In the genomic region with DNA sequence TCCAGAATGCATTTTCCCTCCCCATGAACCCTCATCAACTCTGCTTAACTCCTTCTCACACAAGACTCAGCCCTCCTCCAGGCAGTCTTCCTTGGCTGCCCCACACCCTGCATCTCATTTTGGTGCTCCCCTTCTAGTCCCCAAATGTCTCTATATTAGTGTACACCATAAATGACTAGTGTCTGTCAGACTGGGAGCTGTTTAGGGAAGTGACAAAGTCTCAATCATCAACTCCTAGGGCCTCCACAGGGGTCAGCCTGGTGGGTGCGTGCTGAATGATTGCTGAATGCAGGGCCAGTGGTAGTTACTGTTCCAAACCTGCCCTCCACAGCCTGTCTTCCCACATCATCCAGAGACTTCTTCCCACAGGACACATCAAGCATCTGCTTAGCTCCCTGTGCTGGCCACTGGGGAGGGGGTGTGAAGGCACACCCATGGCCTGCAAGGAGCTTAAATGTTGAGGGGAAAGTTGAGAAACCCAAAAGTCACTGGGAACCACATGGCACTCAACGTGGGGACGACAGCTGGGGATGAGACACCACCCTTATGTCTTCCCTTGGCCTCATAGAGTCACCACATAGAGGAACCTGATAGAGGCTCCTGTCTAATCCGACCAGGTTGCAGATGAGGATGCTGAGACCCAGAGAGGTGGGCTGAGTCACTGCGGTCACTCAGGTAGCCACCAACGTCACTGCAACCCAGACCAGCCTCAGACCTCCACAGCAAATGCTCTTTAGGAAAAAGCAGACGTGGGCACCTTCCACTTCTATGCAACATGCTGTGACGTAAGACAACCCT, we compare ENCODE assay signal across 1 cellular context.
TF ChIP-seq lines count a peak whose summit lies in the region.

No MANE protein-coding gene starts in this region.

TF ChIP-seq in GM12878, 131 proteins besides CTCF, POLR2A, EP300 and RAD21 (continued from another document and continues in another):
- TF ChIP-seq, protein P1, sequence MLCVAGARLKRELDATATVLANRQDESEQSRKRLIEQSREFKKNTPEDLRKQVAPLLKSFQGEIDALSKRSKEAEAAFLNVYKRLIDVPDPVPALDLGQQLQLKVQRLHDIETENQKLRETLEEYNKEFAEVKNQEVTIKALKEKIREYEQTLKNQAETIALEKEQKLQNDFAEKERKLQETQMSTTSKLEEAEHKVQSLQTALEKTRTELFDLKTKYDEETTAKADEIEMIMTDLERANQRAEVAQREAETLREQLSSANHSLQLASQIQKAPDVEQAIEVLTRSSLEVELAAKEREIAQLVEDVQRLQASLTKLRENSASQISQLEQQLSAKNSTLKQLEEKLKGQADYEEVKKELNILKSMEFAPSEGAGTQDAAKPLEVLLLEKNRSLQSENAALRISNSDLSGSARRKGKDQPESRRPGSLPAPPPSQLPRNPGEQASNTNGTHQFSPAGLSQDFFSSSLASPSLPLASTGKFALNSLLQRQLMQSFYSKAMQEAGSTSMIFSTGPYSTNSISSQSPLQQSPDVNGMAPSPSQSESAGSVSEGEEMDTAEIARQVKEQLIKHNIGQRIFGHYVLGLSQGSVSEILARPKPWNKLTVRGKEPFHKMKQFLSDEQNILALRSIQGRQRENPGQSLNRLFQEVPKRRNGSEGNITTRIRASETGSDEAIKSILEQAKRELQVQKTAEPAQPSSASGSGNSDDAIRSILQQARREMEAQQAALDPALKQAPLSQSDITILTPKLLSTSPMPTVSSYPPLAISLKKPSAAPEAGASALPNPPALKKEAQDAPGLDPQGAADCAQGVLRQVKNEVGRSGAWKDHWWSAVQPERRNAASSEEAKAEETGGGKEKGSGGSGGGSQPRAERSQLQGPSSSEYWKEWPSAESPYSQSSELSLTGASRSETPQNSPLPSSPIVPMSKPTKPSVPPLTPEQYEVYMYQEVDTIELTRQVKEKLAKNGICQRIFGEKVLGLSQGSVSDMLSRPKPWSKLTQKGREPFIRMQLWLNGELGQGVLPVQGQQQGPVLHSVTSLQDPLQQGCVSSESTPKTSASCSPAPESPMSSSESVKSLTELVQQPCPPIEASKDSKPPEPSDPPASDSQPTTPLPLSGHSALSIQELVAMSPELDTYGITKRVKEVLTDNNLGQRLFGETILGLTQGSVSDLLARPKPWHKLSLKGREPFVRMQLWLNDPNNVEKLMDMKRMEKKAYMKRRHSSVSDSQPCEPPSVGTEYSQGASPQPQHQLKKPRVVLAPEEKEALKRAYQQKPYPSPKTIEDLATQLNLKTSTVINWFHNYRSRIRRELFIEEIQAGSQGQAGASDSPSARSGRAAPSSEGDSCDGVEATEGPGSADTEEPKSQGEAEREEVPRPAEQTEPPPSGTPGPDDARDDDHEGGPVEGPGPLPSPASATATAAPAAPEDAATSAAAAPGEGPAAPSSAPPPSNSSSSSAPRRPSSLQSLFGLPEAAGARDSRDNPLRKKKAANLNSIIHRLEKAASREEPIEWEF (IDR thresholded peaks at IDR 0.05; ENCODE audit: insufficient replicate concordance, low read depth, low read length) = no peak
- TF ChIP-seq HCFC1 (IDR thresholded peaks at IDR 0.05; ENCODE audit: low read length) (no peak), ZNF622 (IDR thresholded peaks at IDR 0.05) (no peak), CEBPZ (IDR thresholded peaks at IDR 0.05; ENCODE audit: low read depth, low read length) (no peak), ATF3 (IDR thresholded peaks at IDR 0.05; ENCODE audit: borderline replicate concordance, extremely low read depth, low read depth, low read length) (no peak), CBX5 (IDR thresholded peaks at IDR 0.05; ENCODE audit: low read depth) (no peak), NFYA (IDR thresholded peaks at IDR 0.05; ENCODE audit: borderline replicate concordance, low read depth, low read length) (no peak), JUNB (IDR thresholded peaks at IDR 0.05) (peak; percentile 72), NBN (IDR thresholded peaks at IDR 0.05) (no peak), SIX5 (IDR thresholded peaks at IDR 0.05; ENCODE audit: low read depth, low read length, severe bottlenecking) (no peak), ETV6 (conservative IDR thresholded peaks at IDR 0.05 in 1 of 2, IDR thresholded peaks at IDR 0.05 in 1 of 2; ENCODE audit: borderline replicate concordance in 1 of 2, low read depth in 1 of 2) (0 out of 4 replicates have a peak, but pooled peaks of 1 of the 2 experiments have one; percentile 39), STAT1 (conservative IDR thresholded peaks at IDR 0.05) (no peak), PAX8 (IDR thresholded peaks at IDR 0.05) (no peak), POU2F2 (IDR thresholded peaks at IDR 0.05; ENCODE audit: borderline replicate concordance, low read depth, low read length) (no peak), SREBF1 (IDR thresholded peaks at IDR 0.05; ENCODE audit: low read length) (no peak), MEF2A (IDR thresholded peaks at IDR 0.05; ENCODE audit: insufficient read depth, low read depth, low read length) (peak; percentile 59; the same call in 1 of the 2 replicates), RELA (IDR thresholded peaks at IDR 0.05; ENCODE audit: borderline replicate concordance, partially characterized antibody) (no peak), BRCA1 (IDR thresholded peaks at IDR 0.05; ENCODE audit: low read depth, low read length) (no peak), NKRF (conservative IDR thresholded peaks at IDR 0.05) (no peak), FOXM1 (IDR thresholded peaks at IDR 0.05; ENCODE audit: low read depth, low read length) (no peak), CHD2 (IDR thresholded peaks at IDR 0.05; ENCODE audit: borderline replicate concordance, low read depth, low read length) (no peak), BHLHE40 (IDR thresholded peaks at IDR 0.05; ENCODE audit: borderline replicate concordance in 1 of 2, low read depth in 2 of 2, low read length in 1 of 2) (0 out of 4 replicates have a peak, but pooled peaks of 1 of the 2 experiments have one; percentile 10), CBFB (IDR thresholded peaks at IDR 0.05; ENCODE audit: low read depth) (0 out of 2 replicates have a peak, but pooled peaks have one; percentile 9), ZNF217 (IDR thresholded peaks at IDR 0.05) (peak; percentile 51; the same call in 1 of the 2 replicates), NFIC (IDR thresholded peaks at IDR 0.05; ENCODE audit: low read depth, low read length) (no peak), HDAC6 (IDR thresholded peaks at IDR 0.05; ENCODE audit: unreplicated experiment) (no peak), JUND (IDR thresholded peaks at IDR 0.05; ENCODE audit: low read depth, low read length) (no peak), KDM1A (IDR thresholded peaks at IDR 0.05; ENCODE audit: borderline replicate concordance) (no peak), RFX5 (IDR thresholded peaks at IDR 0.05; ENCODE audit: low read depth, low read length) (no peak)
- TF ChIP-seq, protein P2, sequence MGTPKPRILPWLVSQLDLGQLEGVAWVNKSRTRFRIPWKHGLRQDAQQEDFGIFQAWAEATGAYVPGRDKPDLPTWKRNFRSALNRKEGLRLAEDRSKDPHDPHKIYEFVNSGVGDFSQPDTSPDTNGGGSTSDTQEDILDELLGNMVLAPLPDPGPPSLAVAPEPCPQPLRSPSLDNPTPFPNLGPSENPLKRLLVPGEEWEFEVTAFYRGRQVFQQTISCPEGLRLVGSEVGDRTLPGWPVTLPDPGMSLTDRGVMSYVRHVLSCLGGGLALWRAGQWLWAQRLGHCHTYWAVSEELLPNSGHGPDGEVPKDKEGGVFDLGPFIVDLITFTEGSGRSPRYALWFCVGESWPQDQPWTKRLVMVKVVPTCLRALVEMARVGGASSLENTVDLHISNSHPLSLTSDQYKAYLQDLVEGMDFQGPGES (IDR thresholded peaks at IDR 0.05) = no peak
- TF ChIP-seq, protein P3, sequence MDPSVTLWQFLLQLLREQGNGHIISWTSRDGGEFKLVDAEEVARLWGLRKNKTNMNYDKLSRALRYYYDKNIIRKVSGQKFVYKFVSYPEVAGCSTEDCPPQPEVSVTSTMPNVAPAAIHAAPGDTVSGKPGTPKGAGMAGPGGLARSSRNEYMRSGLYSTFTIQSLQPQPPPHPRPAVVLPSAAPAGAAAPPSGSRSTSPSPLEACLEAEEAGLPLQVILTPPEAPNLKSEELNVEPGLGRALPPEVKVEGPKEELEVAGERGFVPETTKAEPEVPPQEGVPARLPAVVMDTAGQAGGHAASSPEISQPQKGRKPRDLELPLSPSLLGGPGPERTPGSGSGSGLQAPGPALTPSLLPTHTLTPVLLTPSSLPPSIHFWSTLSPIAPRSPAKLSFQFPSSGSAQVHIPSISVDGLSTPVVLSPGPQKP (IDR thresholded peaks at IDR 0.05; ENCODE audit: low read depth, low read length) = no peak
- TF ChIP-seq, protein P4, sequence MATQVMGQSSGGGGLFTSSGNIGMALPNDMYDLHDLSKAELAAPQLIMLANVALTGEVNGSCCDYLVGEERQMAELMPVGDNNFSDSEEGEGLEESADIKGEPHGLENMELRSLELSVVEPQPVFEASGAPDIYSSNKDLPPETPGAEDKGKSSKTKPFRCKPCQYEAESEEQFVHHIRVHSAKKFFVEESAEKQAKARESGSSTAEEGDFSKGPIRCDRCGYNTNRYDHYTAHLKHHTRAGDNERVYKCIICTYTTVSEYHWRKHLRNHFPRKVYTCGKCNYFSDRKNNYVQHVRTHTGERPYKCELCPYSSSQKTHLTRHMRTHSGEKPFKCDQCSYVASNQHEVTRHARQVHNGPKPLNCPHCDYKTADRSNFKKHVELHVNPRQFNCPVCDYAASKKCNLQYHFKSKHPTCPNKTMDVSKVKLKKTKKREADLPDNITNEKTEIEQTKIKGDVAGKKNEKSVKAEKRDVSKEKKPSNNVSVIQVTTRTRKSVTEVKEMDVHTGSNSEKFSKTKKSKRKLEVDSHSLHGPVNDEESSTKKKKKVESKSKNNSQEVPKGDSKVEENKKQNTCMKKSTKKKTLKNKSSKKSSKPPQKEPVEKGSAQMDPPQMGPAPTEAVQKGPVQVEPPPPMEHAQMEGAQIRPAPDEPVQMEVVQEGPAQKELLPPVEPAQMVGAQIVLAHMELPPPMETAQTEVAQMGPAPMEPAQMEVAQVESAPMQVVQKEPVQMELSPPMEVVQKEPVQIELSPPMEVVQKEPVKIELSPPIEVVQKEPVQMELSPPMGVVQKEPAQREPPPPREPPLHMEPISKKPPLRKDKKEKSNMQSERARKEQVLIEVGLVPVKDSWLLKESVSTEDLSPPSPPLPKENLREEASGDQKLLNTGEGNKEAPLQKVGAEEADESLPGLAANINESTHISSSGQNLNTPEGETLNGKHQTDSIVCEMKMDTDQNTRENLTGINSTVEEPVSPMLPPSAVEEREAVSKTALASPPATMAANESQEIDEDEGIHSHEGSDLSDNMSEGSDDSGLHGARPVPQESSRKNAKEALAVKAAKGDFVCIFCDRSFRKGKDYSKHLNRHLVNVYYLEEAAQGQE (IDR thresholded peaks at IDR 0.05; ENCODE audit: low read depth, low read length) = no peak
- TF ChIP-seq, protein P5, sequence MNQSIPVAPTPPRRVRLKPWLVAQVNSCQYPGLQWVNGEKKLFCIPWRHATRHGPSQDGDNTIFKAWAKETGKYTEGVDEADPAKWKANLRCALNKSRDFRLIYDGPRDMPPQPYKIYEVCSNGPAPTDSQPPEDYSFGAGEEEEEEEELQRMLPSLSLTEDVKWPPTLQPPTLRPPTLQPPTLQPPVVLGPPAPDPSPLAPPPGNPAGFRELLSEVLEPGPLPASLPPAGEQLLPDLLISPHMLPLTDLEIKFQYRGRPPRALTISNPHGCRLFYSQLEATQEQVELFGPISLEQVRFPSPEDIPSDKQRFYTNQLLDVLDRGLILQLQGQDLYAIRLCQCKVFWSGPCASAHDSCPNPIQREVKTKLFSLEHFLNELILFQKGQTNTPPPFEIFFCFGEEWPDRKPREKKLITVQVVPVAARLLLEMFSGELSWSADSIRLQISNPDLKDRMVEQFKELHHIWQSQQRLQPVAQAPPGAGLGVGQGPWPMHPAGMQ (IDR thresholded peaks at IDR 0.05; ENCODE audit: borderline replicate concordance) = no peak
- TF ChIP-seq, protein P6, sequence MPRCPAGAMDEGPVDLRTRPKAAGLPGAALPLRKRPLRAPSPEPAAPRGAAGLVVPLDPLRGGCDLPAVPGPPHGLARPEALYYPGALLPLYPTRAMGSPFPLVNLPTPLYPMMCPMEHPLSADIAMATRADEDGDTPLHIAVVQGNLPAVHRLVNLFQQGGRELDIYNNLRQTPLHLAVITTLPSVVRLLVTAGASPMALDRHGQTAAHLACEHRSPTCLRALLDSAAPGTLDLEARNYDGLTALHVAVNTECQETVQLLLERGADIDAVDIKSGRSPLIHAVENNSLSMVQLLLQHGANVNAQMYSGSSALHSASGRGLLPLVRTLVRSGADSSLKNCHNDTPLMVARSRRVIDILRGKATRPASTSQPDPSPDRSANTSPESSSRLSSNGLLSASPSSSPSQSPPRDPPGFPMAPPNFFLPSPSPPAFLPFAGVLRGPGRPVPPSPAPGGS (IDR thresholded peaks at IDR 0.05; ENCODE audit: borderline replicate concordance, insufficient read depth, low read depth, low read length, poor library complexity, severe bottlenecking) = peak; percentile 60
